17 cellular contexts compared by ENCODE assay signal in genomic region chr6:1704711-1705110, GRCh38.
"Had no signal": no experiment of that assay in that cellular context is flagged by ENCODE, and none has a peak within 500 bp of the region (broad histone marks: within the 10 kb centered on the region; RNA-seq: fewer than 3 reads in every experiment).

No MANE protein-coding gene starts in this region.

- H3K9me3 ChIP-seq: colonic mucosa, left ventricle myocardium inferior, tibial nerve had no signal

- H3K9ac ChIP-seq: neural progenitor cell had no signal

- FAIRE-seq: astrocyte, kidney had no signal

- DNase-seq: activated CD4-positive, alpha-beta memory T cell treated with anti-CD3 and anti-CD28 coated beads, Interleukin-2, amount 10 ng/mL, durations not matched to agents 7 days and 5 days; activated CD4-positive, alpha-beta T cell treated with anti-CD3 and anti-CD28 coated beads, Interleukin-2, amount 10 ng/mL, durations not matched to agents 24 days and 14 days; activated gamma-delta T cell; colonic mucosa; foreskin fibroblast; kidney; left ventricle myocardium inferior; naive thymus-derived CD8-positive, alpha-beta T cell; posterior cingulate gyrus; stimulated activated CD4-positive, alpha-beta T cell treated with anti-CD3 and anti-CD28 coated beads, Interleukin-4, amount 100 ng/mL, for 24 hours; stimulated activated naive CD8-positive, alpha-beta T cell treated with anti-CD3 and anti-CD28 coated beads, Interleukin-15, Interleukin-2, amounts not matched to agents 100 U/mL and 50 U/mL, for 24 hours had no signal

- H3K27ac Mint-ChIP-seq: activated CD4-positive, alpha-beta memory T cell treated with anti-CD3 and anti-CD28 coated beads, Interleukin-2, amount 10 ng/mL, durations not matched to agents 7 days and 5 days; activated CD4-positive, alpha-beta T cell treated with anti-CD3 and anti-CD28 coated beads, Interleukin-2, amount 10 ng/mL, durations not matched to agents 24 days and 14 days; activated naive CD4-positive, alpha-beta T cell treated with anti-CD3 and anti-CD28 coated beads, Interleukin-2, amount 50 U/mL, for 24 hours had no signal

- H3K4me1 ChIP-seq: colonic mucosa had no signal

- H3K36me3 Mint-ChIP-seq: mesothelial cell of epicardium; naive thymus-derived CD8-positive, alpha-beta T cell; neural progenitor cell had no signal

- ATAC-seq: activated CD4-positive, CD25-positive, alpha-beta regulatory T cell treated with anti-CD3 and anti-CD28 coated beads, Interleukin-2, amount 50 U/mL, for 24 hours; naive thymus-derived CD8-positive, alpha-beta T cell; stimulated activated naive CD8-positive, alpha-beta T cell treated with anti-CD3 and anti-CD28 coated beads, Interleukin-15, Interleukin-2, amounts not matched to agents 100 U/mL and 50 U/mL, for 24 hours had no signal

- H3K36me3 ChIP-seq: colonic mucosa, left ventricle myocardium inferior, neural progenitor cell, tibial nerve had no signal

- H3K4me3 ChIP-seq: colonic mucosa, left ventricle myocardium inferior, neural progenitor cell, tibial nerve had no signal

- H3K4me1 Mint-ChIP-seq: activated CD4-positive, alpha-beta memory T cell treated with anti-CD3 and anti-CD28 coated beads, Interleukin-2, amount 10 ng/mL, durations not matched to agents 7 days and 5 days; activated CD4-positive, alpha-beta T cell treated with anti-CD3 and anti-CD28 coated beads, Interleukin-2, amount 10 ng/mL, durations not matched to agents 24 days and 14 days; activated naive CD4-positive, alpha-beta T cell treated with anti-CD3 and anti-CD28 coated beads, Interleukin-2, amount 50 U/mL, for 24 hours had no signal

- H3K27ac ChIP-seq: colonic mucosa, left ventricle myocardium inferior, neural progenitor cell, tibial nerve had no signal

- H2AFZ ChIP-seq: neural progenitor cell had no signal

- H3K9me3 Mint-ChIP-seq: activated CD4-positive, alpha-beta memory T cell treated with anti-CD3 and anti-CD28 coated beads, Interleukin-2, amount 10 ng/mL, durations not matched to agents 7 days and 5 days; activated CD4-positive, alpha-beta T cell treated with anti-CD3 and anti-CD28 coated beads, Interleukin-2, amount 10 ng/mL, durations not matched to agents 24 days and 14 days; activated naive CD4-positive, alpha-beta T cell treated with anti-CD3 and anti-CD28 coated beads, Interleukin-2, amount 50 U/mL, for 24 hours; mesothelial cell of epicardium; naive thymus-derived CD8-positive, alpha-beta T cell; neural progenitor cell had no signal

- H3K27me3 Mint-ChIP-seq: activated CD4-positive, alpha-beta memory T cell treated with anti-CD3 and anti-CD28 coated beads, Interleukin-2, amount 10 ng/mL, durations not matched to agents 7 days and 5 days; activated CD4-positive, alpha-beta T cell treated with anti-CD3 and anti-CD28 coated beads, Interleukin-2, amount 10 ng/mL, durations not matched to agents 24 days and 14 days; activated naive CD4-positive, alpha-beta T cell treated with anti-CD3 and anti-CD28 coated beads, Interleukin-2, amount 50 U/mL, for 24 hours; naive thymus-derived CD8-positive, alpha-beta T cell had no signal

- H3K4me3 Mint-ChIP-seq: activated CD4-positive, alpha-beta memory T cell treated with anti-CD3 and anti-CD28 coated beads, Interleukin-2, amount 10 ng/mL, durations not matched to agents 7 days and 5 days; activated CD4-positive, alpha-beta T cell treated with anti-CD3 and anti-CD28 coated beads, Interleukin-2, amount 10 ng/mL, durations not matched to agents 24 days and 14 days; activated naive CD4-positive, alpha-beta T cell treated with anti-CD3 and anti-CD28 coated beads, Interleukin-2, amount 50 U/mL, for 24 hours; mesothelial cell of epicardium; naive thymus-derived CD8-positive, alpha-beta T cell; neural progenitor cell had no signal

- H3K4me2 ChIP-seq: neural progenitor cell had no signal

- H3K27me3 ChIP-seq: colonic mucosa, neural progenitor cell, tibial nerve had no signal
